Comparison of ENCODE assay signal across 8 cellular contexts in genomic region chr7:4797858-4798705, GRCh38. TPM values are rescaled to one million over a fixed set of nuclear protein-coding genes. Genes with fewer than 3 reads are reported as not detected.
A peak's percentile ranks its signal among the peaks of the same experiment; 100 is the strongest.
DNase-seq lines count a peak whose midpoint lies in the region; ATAC-seq and TF ChIP-seq lines count a peak whose summit lies in the region.

No MANE protein-coding gene starts in this region.

- H3K36me3 ChIP-seq in DOHH2 (ENCODE audit: control insufficient read depth, low read length): no peaks in the 10 kb centered on the region; the same call in 1 of the 2 replicates
- H3K36me3 ChIP-seq in PC-3 (ENCODE audit: low read depth, low read length): no peaks in the 10 kb centered on the region
- H3K36me3 ChIP-seq in sigmoid colon: no peaks in the 10 kb centered on the region
- no peaks in the 10 kb centered on the region for H3K36me3 ChIP-seq in MG63

- POLR2A ChIA-PET in PC-3 (lab: Charles Lee; ENCODE audit: unreplicated experiment): interaction anchor here (0.5 to 0.6 kb wide), 2 partner anchors 194 to 336 kb away, joined by 3 read pairs; no protein-coding TSS in a partner anchor

- WGBS in sigmoid colon, 2 donors: 29 to 35% methylated on average over 37 of the region's 37 CpGs

- no peaks in the 10 kb centered on the region for H3K4me1 ChIP-seq in DOHH2 (ENCODE audit: control insufficient read depth, low read length)
- no peaks in the 10 kb centered on the region for H3K4me1 ChIP-seq in PC-3 (ENCODE audit: insufficient read depth, low read length)
- peaks cover 0 to 6% (median 4%) of the 10 kb centered on the region in 4 donors for H3K4me1 ChIP-seq in sigmoid colon

- H3K9me3 ChIP-seq in DOHH2 (ENCODE audit: control insufficient read depth, insufficient read depth, low read length) (no peaks in the 10 kb centered on the region), PC-3 (ENCODE audit: low read length) (no peaks in the 10 kb centered on the region), sigmoid colon (no peaks in the 10 kb centered on the region), MG63 (no peaks in the 10 kb centered on the region)

- H3K4me2 ChIP-seq in DOHH2 (ENCODE audit: low read length): no peak overlapping the region
- H3K4me2 ChIP-seq in PC-3 (ENCODE audit: low read length): 0 out of 2 replicates have a peak overlapping the region, but pooled peaks have one; percentile 28

- H3K4me3 ChIP-seq in DOHH2 (ENCODE audit: low read length): no peak overlapping the region
- H3K4me3 ChIP-seq in PC-3 (ENCODE audit: low read length): no peak overlapping the region
- H3K4me3 ChIP-seq in sigmoid colon: no peak overlapping the region
- H3K4me3 ChIP-seq in MG63: no peak overlapping the region

- H3K27me3 ChIP-seq in DOHH2 (ENCODE audit: control insufficient read depth, low read length) (no peaks in the 10 kb centered on the region), PC-3 (ENCODE audit: low read length) (no peaks in the 10 kb centered on the region), sigmoid colon (no peaks in the 10 kb centered on the region), MG63 (no peaks in the 10 kb centered on the region)

- DNase-seq in PC-3 (peak; percentile 68), head of caudate nucleus (peak in 38 of 42 donors; percentile 28 to 83 (median 60)), sigmoid colon (no peak), MG63 (no peak), NCI-H345 treated with DMSO at 0.1 percent for 48 hours (lab: John Stamatoyannopoulos, UW; ENCODE audit: unreplicated experiment) (no peak)
- peak; percentile 29 for DNase-seq in activated gamma-delta T cell treated with anti-CD3 and anti-CD28 coated beads, Interleukin-2, amount 50 U/mL, for 16 hours (ENCODE audit: low read depth)

- TF ChIP-seq CTCF in DOHH2 (IDR thresholded peaks at IDR 0.05; ENCODE audit: low read depth, low read length, poor library complexity, severe bottlenecking) (peak; percentile 89), PC-3 (conservative IDR thresholded peaks at IDR 0.05; ENCODE audit: low read depth, low read length) (peak; percentile 67), sigmoid colon (IDR thresholded peaks at IDR 0.05) (peak; percentile 50 to 88 (median 62))

- no peaks in the 10 kb centered on the region for H3F3A ChIP-seq in DOHH2 (ENCODE audit: control insufficient read depth, insufficient read depth)
- H3F3A ChIP-seq in PC-3 (ENCODE audit: low read length, unreplicated experiment): no peaks in the 10 kb centered on the region

- no peaks in the 10 kb centered on the region for H4K20me1 ChIP-seq in DOHH2 (ENCODE audit: control insufficient read depth, insufficient read depth, low read depth, low read length)
- no peaks in the 10 kb centered on the region for H4K20me1 ChIP-seq in PC-3 (ENCODE audit: low read length)

- no peak overlapping the region for H3K27ac ChIP-seq in DOHH2 (ENCODE audit: low read depth, low read length)
- no peak overlapping the region for H3K27ac ChIP-seq in PC-3 (ENCODE audit: low read length)
- H3K27ac ChIP-seq in sigmoid colon: no peak overlapping the region

- no peaks in the 10 kb centered on the region for H3K79me2 ChIP-seq in DOHH2 (ENCODE audit: control insufficient read depth, low read length)
- no peaks in the 10 kb centered on the region for H3K79me2 ChIP-seq in PC-3 (ENCODE audit: low read length)

- H2AFZ ChIP-seq in PC-3 (ENCODE audit: low read length): 0 out of 2 replicates have a peak overlapping the region, but pooled peaks have one; percentile 38

- H3K9ac ChIP-seq in PC-3 (ENCODE audit: low read length): no peak overlapping the region

- no peak for TF ChIP-seq EP300 in sigmoid colon (IDR thresholded peaks at IDR 0.05)

- TF ChIP-seq POLR2A in sigmoid colon (IDR thresholded peaks at IDR 0.05): no peak

- peak; percentile 68 for ATAC-seq in GM21723 (IDR thresholded peaks at IDR 0.05; ENCODE audit: unreplicated experiment)
- peak; percentile 76 for ATAC-seq in PC-3

- H3K9me2 ChIP-seq in DOHH2 (replicated peaks; ENCODE audit: control insufficient read depth, low read length): no peaks in the 10 kb centered on the region
- no peaks in the 10 kb centered on the region for H3K9me2 ChIP-seq in PC-3 (replicated peaks; ENCODE audit: low read length)

- intact Hi-C loops in PC-3 (cut with micrococcal nuclease): loop anchor here (1.0 kb wide), 1 partner anchor 85 kb away; the partner anchor contains the start of gene RADIL
- intact Hi-C loops in head of caudate nucleus (cut with DNase I): loop anchor here (5.0 kb wide), 2 partner anchors 84 to 289 kb away; partner anchors contain the start of gene RADIL
- intact Hi-C loops in sigmoid colon (cut with DNase I): loop anchor here (2.0 kb wide), 2 partner anchors 85 to 287 kb away; partner anchors contain the start of gene RADIL

- CTCF ChIA-PET in PC-3 (lab: Charles Lee): interaction anchor here (0.5 to 0.8 kb wide), 7 partner anchors 17 to 441 kb away, joined by 3 to 7 read pairs (median 3); partner anchors contain the start of gene RADIL

- no TSS peak for BruUV-seq in PC-3 (replicated peaks; lab: Mats Ljungman, UMichigan)

RNA-seq across cellular contexts. Expression of gene AP5Z1, which starts 22.7 kb away (rescaled TPM):
- 36.6 and 59.3 TPM in 2 replicates for total RNA-seq in PC-3 (2014; rRNA removed)
- 10 to 100 TPM; 17.1 to 24.6 (median 19.8) TPM for total RNA-seq in sigmoid colon
- polyA plus RNA-seq in sigmoid colon: 10 to 100 TPM; 16.8 to 66.0 (median 20.3) TPM
- 23.0 and 38.2 TPM in 2 replicates for total RNA-seq in MG63 (2014; rRNA removed; shearing (Covaris generic); ENCODE audit: low replicate concordance)

Comparison
In these comparisons a context has a peak if more than half of its experiments do, and no peak if none do; other contexts are left out.
1. DNase-seq: peak in PC-3 (single experiment), activated gamma-delta T cell treated with anti-CD3 and anti-CD28 coated beads, Interleukin-2, amount 50 U/mL, for 16 hours (single experiment) and head of caudate nucleus (38 of 42); none in sigmoid colon (single experiment), MG63 (single experiment) and NCI-H345 treated with DMSO at 0.1 percent for 48 hours (single experiment).
2. Peak in every context shown above with its lines, with median percentiles within 50 percentile points of each other: CTCF ChIP-seq.